In the genomic region with DNA sequence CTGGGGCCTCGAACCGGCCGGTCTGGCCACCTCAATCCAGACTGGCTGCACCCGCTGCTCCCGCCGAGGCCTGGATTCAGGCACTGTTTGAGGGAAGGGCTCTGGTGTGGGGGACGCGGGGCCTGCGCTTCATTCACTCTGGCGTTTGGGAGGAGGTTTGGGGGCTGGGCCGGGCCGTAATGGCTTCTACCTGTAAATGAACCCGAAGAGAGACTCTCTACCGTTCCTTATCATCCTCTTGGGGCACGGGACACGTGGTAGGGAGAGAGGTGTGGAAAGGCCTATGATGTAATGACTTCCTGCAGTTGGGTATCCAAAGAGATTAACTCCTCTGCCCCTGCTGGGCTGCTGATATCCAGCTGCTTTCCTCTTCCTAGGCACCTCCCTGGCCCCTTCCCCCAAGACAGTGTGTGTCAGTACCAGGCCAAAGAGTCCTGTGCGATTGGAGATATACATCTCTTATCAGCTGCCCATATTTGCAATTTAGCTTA, we compare ENCODE assay signal across 1 cellular context.
TF ChIP-seq lines count a peak whose summit lies in the region.

No MANE protein-coding gene starts in this region.

TF ChIP-seq in HEK293, 187 proteins besides CTCF, POLR2A, EP300 and RAD21 (continued from another document and continues in another):
- TF ChIP-seq, protein P1, sequence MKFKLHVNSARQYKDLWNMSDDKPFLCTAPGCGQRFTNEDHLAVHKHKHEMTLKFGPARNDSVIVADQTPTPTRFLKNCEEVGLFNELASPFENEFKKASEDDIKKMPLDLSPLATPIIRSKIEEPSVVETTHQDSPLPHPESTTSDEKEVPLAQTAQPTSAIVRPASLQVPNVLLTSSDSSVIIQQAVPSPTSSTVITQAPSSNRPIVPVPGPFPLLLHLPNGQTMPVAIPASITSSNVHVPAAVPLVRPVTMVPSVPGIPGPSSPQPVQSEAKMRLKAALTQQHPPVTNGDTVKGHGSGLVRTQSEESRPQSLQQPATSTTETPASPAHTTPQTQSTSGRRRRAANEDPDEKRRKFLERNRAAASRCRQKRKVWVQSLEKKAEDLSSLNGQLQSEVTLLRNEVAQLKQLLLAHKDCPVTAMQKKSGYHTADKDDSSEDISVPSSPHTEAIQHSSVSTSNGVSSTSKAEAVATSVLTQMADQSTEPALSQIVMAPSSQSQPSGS (tag by site-specific recombination; IDR thresholded peaks at IDR 0.05; ENCODE audit: low read depth), result peak; percentile 95
- TF ChIP-seq, protein P2, sequence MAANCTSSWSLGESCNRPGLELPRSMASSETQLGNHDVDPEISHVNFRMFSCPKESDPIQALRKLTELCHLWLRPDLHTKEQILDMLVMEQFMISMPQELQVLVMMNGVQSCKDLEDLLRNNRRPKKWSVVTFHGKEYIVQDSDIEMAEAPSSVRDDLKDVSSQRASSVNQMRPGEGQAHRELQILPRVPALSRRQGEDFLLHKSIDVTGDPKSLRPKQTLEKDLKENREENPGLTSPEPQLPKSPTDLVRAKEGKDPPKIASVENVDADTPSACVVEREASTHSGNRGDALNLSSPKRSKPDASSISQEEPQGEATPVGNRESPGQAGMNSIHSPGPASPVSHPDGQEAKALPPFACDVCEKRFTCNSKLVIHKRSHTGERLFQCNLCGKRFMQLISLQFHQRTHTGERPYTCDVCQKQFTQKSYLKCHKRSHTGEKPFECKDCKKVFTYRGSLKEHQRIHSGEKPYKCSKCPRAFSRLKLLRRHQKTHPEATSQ (tag by site-specific recombination; IDR thresholded peaks at IDR 0.05), result 0 out of 2 replicates have a peak, but pooled peaks have one; percentile 42
- no peak for TF ChIP-seq ZNF214 (tag by site-specific recombination; IDR thresholded peaks at IDR 0.05; ENCODE audit: borderline replicate concordance)
- peak; percentile 88 for TF ChIP-seq ZNF596 (tag by site-specific recombination; IDR thresholded peaks at IDR 0.05)
- no peak for TF ChIP-seq ZNF768 (tag by site-specific recombination; IDR thresholded peaks at IDR 0.05)
- TF ChIP-seq, protein P3, sequence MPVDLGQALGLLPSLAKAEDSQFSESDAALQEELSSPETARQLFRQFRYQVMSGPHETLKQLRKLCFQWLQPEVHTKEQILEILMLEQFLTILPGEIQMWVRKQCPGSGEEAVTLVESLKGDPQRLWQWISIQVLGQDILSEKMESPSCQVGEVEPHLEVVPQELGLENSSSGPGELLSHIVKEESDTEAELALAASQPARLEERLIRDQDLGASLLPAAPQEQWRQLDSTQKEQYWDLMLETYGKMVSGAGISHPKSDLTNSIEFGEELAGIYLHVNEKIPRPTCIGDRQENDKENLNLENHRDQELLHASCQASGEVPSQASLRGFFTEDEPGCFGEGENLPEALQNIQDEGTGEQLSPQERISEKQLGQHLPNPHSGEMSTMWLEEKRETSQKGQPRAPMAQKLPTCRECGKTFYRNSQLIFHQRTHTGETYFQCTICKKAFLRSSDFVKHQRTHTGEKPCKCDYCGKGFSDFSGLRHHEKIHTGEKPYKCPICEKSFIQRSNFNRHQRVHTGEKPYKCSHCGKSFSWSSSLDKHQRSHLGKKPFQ (tag by site-specific recombination; IDR thresholded peaks at IDR 0.05), result peak; percentile 66; the same call in 1 of the 2 replicates
- peak; percentile 95 for TF ChIP-seq ZBTB8A (tag by site-specific recombination; IDR thresholded peaks at IDR 0.05)
- peak; percentile 93 for TF ChIP-seq ZNF843 (tag by site-specific recombination; IDR thresholded peaks at IDR 0.05)
- TF ChIP-seq, protein P4, sequence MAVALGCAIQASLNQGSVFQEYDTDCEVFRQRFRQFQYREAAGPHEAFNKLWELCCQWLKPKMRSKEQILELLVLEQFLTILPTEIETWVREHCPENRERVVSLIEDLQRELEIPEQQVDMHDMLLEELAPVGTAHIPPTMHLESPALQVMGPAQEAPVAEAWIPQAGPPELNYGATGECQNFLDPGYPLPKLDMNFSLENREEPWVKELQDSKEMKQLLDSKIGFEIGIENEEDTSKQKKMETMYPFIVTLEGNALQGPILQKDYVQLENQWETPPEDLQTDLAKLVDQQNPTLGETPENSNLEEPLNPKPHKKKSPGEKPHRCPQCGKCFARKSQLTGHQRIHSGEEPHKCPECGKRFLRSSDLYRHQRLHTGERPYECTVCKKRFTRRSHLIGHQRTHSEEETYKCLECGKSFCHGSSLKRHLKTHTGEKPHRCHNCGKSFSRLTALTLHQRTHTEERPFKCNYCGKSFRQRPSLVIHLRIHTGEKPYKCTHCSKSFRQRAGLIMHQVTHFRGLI (tag by site-specific recombination; IDR thresholded peaks at IDR 0.05), result peak; percentile 43; the same call in 1 of the 2 replicates
- no peak for TF ChIP-seq ZNF658 (tag by site-specific recombination; IDR thresholded peaks at IDR 0.05)
- TF ChIP-seq ZBTB20 (tag by site-specific recombination; IDR thresholded peaks at IDR 0.05), result peak; percentile 44; the same call in 1 of the 2 replicates
- TF ChIP-seq, protein P5, sequence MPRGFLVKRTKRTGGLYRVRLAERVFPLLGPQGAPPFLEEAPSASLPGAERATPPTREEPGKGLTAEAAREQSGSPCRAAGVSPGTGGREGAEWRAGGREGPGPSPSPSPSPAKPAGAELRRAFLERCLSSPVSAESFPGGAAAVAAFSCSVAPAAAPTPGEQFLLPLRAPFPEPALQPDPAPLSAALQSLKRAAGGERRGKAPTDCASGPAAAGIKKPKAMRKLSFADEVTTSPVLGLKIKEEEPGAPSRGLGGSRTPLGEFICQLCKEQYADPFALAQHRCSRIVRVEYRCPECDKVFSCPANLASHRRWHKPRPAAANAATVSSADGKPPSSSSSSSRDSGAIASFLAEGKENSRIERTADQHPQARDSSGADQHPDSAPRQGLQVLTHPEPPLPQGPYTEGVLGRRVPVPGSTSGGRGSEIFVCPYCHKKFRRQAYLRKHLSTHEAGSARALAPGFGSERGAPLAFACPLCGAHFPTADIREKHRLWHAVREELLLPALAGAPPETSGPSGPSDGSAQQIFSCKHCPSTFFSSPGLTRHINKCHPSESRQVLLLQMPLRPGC (tag by site-specific recombination; IDR thresholded peaks at IDR 0.05), result peak; percentile 78
- TF ChIP-seq FEZF1 (tag by site-specific recombination; IDR thresholded peaks at IDR 0.05), result peak; percentile 91
- no peak for TF ChIP-seq ZNF404 (tag by site-specific recombination; IDR thresholded peaks at IDR 0.05)
- TF ChIP-seq ZNF433 (tag by site-specific recombination; IDR thresholded peaks at IDR 0.05; ENCODE audit: low read depth), result no peak
- TF ChIP-seq ZNF529 (tag by site-specific recombination; IDR thresholded peaks at IDR 0.05; ENCODE audit: insufficient replicate concordance), result no peak
- TF ChIP-seq TRIM28 (IDR thresholded peaks at IDR 0.05; ENCODE audit: borderline replicate concordance, low read length), result peak; percentile 88
- TF ChIP-seq SALL2 (tag by site-specific recombination; IDR thresholded peaks at IDR 0.05; ENCODE audit: borderline replicate concordance), result no peak
- peak; percentile 93 for TF ChIP-seq PRDM1 (tag by site-specific recombination; IDR thresholded peaks at IDR 0.05)
- no peak for TF ChIP-seq ZNF521 (tag by site-specific recombination; IDR thresholded peaks at IDR 0.05)
- no peak for TF ChIP-seq ZNF837 (tag by site-specific recombination; IDR thresholded peaks at IDR 0.05)
- TF ChIP-seq ZFP69B (tag by site-specific recombination; IDR thresholded peaks at IDR 0.05), result peak; percentile 80
- TF ChIP-seq ZNF791 (tag by site-specific recombination; IDR thresholded peaks at IDR 0.05), result no peak
- no peak for TF ChIP-seq ZNF175 (tag by site-specific recombination; IDR thresholded peaks at IDR 0.05)
- no peak for TF ChIP-seq ZNF626 (tag by site-specific recombination; IDR thresholded peaks at IDR 0.05)
- no peak for TF ChIP-seq ZNF677 (tag by site-specific recombination; IDR thresholded peaks at IDR 0.05)
- no peak for TF ChIP-seq ZNF670 (tag by site-specific recombination; IDR thresholded peaks at IDR 0.05; ENCODE audit: low read depth)
- peak; percentile 72; the same call in 1 of the 2 replicates for TF ChIP-seq ZNF660 (tag by site-specific recombination; IDR thresholded peaks at IDR 0.05)
- peak; percentile 64 for TF ChIP-seq ZNF501 (tag by site-specific recombination; IDR thresholded peaks at IDR 0.05)
- no peak for TF ChIP-seq ZNF274 (IDR thresholded peaks at IDR 0.05; ENCODE audit: low read length)
- TF ChIP-seq ZNF274 (tag by site-specific recombination; IDR thresholded peaks at IDR 0.05; ENCODE audit: borderline replicate concordance), result no peak
- TF ChIP-seq ZNF544 (tag by site-specific recombination; IDR thresholded peaks at IDR 0.05), result no peak
- TF ChIP-seq, protein P6, sequence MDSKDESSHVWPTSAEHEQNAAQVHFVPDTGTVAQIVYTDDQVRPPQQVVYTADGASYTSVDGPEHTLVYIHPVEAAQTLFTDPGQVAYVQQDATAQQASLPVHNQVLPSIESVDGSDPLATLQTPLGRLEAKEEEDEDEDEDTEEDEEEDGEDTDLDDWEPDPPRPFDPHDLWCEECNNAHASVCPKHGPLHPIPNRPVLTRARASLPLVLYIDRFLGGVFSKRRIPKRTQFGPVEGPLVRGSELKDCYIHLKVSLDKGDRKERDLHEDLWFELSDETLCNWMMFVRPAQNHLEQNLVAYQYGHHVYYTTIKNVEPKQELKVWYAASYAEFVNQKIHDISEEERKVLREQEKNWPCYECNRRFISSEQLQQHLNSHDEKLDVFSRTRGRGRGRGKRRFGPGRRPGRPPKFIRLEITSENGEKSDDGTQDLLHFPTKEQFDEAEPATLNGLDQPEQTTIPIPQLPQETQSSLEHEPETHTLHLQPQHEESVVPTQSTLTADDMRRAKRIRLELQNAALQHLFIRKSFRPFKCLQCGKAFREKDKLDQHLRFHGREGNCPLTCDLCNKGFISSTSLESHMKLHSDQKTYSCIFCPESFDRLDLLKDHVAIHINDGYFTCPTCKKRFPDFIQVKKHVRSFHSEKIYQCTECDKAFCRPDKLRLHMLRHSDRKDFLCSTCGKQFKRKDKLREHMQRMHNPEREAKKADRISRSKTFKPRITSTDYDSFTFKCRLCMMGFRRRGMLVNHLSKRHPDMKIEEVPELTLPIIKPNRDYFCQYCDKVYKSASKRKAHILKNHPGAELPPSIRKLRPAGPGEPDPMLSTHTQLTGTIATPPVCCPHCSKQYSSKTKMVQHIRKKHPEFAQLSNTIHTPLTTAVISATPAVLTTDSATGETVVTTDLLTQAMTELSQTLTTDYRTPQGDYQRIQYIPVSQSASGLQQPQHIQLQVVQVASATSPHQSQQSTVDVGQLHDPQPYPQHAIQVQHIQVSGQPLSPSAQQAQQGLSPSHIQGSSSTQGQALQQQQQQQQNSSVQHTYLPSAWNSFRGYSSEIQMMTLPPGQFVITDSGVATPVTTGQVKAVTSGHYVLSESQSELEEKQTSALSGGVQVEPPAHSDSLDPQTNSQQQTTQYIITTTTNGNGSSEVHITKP (tag by site-specific recombination; IDR thresholded peaks at IDR 0.05), result peak; percentile 72
- TF ChIP-seq REPIN1 (tag by site-specific recombination; IDR thresholded peaks at IDR 0.05; ENCODE audit: low read depth), result no peak
- TF ChIP-seq, protein P7, sequence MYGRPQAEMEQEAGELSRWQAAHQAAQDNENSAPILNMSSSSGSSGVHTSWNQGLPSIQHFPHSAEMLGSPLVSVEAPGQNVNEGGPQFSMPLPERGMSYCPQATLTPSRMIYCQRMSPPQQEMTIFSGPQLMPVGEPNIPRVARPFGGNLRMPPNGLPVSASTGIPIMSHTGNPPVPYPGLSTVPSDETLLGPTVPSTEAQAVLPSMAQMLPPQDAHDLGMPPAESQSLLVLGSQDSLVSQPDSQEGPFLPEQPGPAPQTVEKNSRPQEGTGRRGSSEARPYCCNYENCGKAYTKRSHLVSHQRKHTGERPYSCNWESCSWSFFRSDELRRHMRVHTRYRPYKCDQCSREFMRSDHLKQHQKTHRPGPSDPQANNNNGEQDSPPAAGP (tag by site-specific recombination; IDR thresholded peaks at IDR 0.05), result 0 out of 2 replicates have a peak, but pooled peaks have one; percentile 80
- TF ChIP-seq, protein P8, sequence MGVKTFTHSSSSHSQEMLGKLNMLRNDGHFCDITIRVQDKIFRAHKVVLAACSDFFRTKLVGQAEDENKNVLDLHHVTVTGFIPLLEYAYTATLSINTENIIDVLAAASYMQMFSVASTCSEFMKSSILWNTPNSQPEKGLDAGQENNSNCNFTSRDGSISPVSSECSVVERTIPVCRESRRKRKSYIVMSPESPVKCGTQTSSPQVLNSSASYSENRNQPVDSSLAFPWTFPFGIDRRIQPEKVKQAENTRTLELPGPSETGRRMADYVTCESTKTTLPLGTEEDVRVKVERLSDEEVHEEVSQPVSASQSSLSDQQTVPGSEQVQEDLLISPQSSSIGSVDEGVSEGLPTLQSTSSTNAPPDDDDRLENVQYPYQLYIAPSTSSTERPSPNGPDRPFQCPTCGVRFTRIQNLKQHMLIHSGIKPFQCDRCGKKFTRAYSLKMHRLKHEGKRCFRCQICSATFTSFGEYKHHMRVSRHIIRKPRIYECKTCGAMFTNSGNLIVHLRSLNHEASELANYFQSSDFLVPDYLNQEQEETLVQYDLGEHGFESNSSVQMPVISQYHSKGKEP (tag by site-specific recombination; IDR thresholded peaks at IDR 0.05), result peak; percentile 77
- TF ChIP-seq ZNF132 (tag by site-specific recombination; IDR thresholded peaks at IDR 0.05; ENCODE audit: borderline replicate concordance), result no peak
- TF ChIP-seq, protein P9, sequence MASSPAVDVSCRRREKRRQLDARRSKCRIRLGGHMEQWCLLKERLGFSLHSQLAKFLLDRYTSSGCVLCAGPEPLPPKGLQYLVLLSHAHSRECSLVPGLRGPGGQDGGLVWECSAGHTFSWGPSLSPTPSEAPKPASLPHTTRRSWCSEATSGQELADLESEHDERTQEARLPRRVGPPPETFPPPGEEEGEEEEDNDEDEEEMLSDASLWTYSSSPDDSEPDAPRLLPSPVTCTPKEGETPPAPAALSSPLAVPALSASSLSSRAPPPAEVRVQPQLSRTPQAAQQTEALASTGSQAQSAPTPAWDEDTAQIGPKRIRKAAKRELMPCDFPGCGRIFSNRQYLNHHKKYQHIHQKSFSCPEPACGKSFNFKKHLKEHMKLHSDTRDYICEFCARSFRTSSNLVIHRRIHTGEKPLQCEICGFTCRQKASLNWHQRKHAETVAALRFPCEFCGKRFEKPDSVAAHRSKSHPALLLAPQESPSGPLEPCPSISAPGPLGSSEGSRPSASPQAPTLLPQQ (tag by site-specific recombination; IDR thresholded peaks at IDR 0.05), result peak; percentile 77
- peak; percentile 66; the same call in 1 of the 2 replicates for TF ChIP-seq TCF7L2 (IDR thresholded peaks at IDR 0.05; ENCODE audit: borderline replicate concordance, low read depth, low read length)
- peak; percentile 64; the same call in 1 of the 2 replicates for TF ChIP-seq ZBTB1 (tag by site-specific recombination; IDR thresholded peaks at IDR 0.05)
- TF ChIP-seq ZNF558 (tag by site-specific recombination; IDR thresholded peaks at IDR 0.05), result no peak; the same call in 1 of the 2 replicates
